ENCODE assay signal across 8 cellular contexts in genomic region chr7:143901710-143902587, GRCh38.
DNase-seq lines count a peak whose midpoint lies in the region; ATAC-seq and TF ChIP-seq lines count a peak whose summit lies in the region.

TCAF1 (minus strand) TSS chr7:143902176; CDS start chr7:143876608, 25,568 bp downstream.

- DNase-seq in NCI-H187 (lab: John Stamatoyannopoulos, UW) (peak; percentile 68 to 76), T-helper 9 cell (peak; percentile 89), astrocyte of the cerebellum (ENCODE audit: low read depth) (peak; percentile 85), hepatic stellate cell (ENCODE audit: low spot score) (peak; percentile 96), retina (peak; percentile 95), cortex of kidney (lab: John Stamatoyannopoulos, UW) (no peak)

- H3K4me3 ChIP-seq in astrocyte of the cerebellum (ENCODE audit: low read depth, low read length): peak within 1 kb of the TSS; percentile 88

- ATAC-seq in GM18502 (IDR thresholded peaks at IDR 0.05; ENCODE audit: poor library complexity, unreplicated experiment) (peak; percentile 95), HG02943 (IDR thresholded peaks at IDR 0.05; ENCODE audit: low read depth, unreplicated experiment) (peak; percentile 93)

- TF ChIP-seq CTCF in astrocyte of the cerebellum (IDR thresholded peaks at IDR 0.05; ENCODE audit: low read depth, low read length, missing control alignments): peak; percentile 41

- in situ Hi-C loops in astrocyte of the cerebellum (cut with HindIII; ENCODE audit: low sequenced_read_pairs): no loop called here
